ENCODE assay signal across 8 cellular contexts in the genomic region with DNA sequence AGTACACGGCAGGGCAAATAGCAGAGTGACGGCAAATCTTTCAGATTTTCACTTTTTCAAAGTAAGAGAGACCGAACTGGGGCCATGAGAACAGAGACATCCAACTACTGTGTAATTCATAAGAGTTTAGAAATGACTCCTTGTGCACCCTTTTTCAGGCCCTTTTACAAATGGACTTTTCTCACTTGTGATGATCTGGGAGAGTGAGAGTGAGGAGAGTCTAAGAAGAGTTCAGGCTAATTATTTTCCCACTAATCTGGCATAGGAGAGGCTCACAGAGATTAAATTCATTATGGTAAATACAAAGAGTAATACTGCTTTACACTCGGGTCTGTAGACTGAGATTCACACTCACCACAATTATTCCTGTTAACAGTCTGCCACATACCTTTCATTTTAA. TPM values are rescaled to one million over a fixed set of nuclear protein-coding genes. Genes with fewer than 3 reads are reported as not detected.
DNase-seq lines count a peak whose midpoint lies in the region; ATAC-seq and TF ChIP-seq lines count a peak whose summit lies in the region.

No MANE protein-coding gene starts in this region.

- peak overlapping the region; percentile 32; the same call in 1 of the 2 replicates for H3K27ac ChIP-seq in GM23338 (ENCODE audit: low read depth)
- H3K27ac ChIP-seq in Panc1 (ENCODE audit: low read length): peak overlapping the region; percentile 94
- H3K27ac ChIP-seq in psoas muscle: peak overlapping the region; percentile 96
- no peak overlapping the region for H3K27ac ChIP-seq in aorta (ENCODE audit: low read depth in 1 of 2, low read length in 2 of 2)

- H3K79me2 ChIP-seq in GM23338 (replicated peaks; ENCODE audit: insufficient read depth): peaks cover 37% of the 10 kb centered on the region

- in situ Hi-C loops in Panc1 (cut with HindIII; ENCODE audit: low pct_unique_long_range_greater_than_20kb, low sequenced_read_pairs): no loop called here

- H3K4me3 Mint-ChIP-seq in GM23338: peak overlapping the region; percentile 98

- H4K20me1 ChIP-seq in GM23338 (replicated peaks; ENCODE audit: insufficient read depth): peaks cover 29% of the 10 kb centered on the region

- H3K4me1 ChIP-seq in GM23338 (ENCODE audit: insufficient read depth) (peaks cover 18% of the 10 kb centered on the region), Panc1 (ENCODE audit: control insufficient read depth, insufficient read depth, low read length) (peaks cover 30% of the 10 kb centered on the region), psoas muscle (peaks cover 29% of the 10 kb centered on the region), aorta (ENCODE audit: control insufficient read depth in 1 of 2, insufficient read depth in 2 of 2, low read length in 2 of 2) (peaks cover 6% of the 10 kb centered on the region in 2 donors)

- DNase-seq in GM23338 (ENCODE audit: low spot score) (no peak), Panc1 (ENCODE audit: low read depth, low spot score) (no peak), epithelial cell of esophagus (ENCODE audit: low read depth) (no peak), psoas muscle (no peak), aorta (no peak), SK-N-DZ (ENCODE audit: low spot score) (no peak)
- no peak for DNase-seq in stimulated activated naive CD4-positive, alpha-beta T cell treated with Interleukin-2 at 50 U/mL for 16 hours (lab: John Stamatoyannopoulos, UW)

- BruUV-seq in Panc1 (replicated peaks; lab: Mats Ljungman, UMichigan): TSS peak; percentile 94

- CTCF ChIA-PET in Panc1 (lab: Charles Lee): no interaction called here

- WGBS in psoas muscle, 3 donors: 82 to 88% (median 82%) methylated on average over 4 of the region's 4 CpGs
- WGBS in aorta, 2 donors: 67 to 75% methylated on average over 4 of the region's 4 CpGs

- H3K36me3 ChIP-seq in GM23338 (ENCODE audit: insufficient read depth) (peaks cover 27% of the 10 kb centered on the region), Panc1 (ENCODE audit: control insufficient read depth, insufficient read depth, low read length) (peaks cover 21% of the 10 kb centered on the region), psoas muscle (ENCODE audit: insufficient read depth in 1 of 2, low read depth in 1 of 2) (peaks cover 0 to 19% of the 10 kb centered on the region in 2 donors), aorta (ENCODE audit: control insufficient read depth in 1 of 2, insufficient read depth in 2 of 2, low read length in 1 of 2) (no peaks in the 10 kb centered on the region)

- POLR2A ChIA-PET in Panc1 (lab: Charles Lee): no interaction called here

- no peaks in the 10 kb centered on the region; the same call in 2 of the 3 replicates for H3K9me3 Mint-ChIP-seq in GM23338

- H2AFZ ChIP-seq in GM23338: no peak overlapping the region

- intact Hi-C loops in Panc1 (cut with micrococcal nuclease; ENCODE audit: unreplicated experiment): no loop called here
- intact Hi-C loops in psoas muscle (cut with DNase I): no loop called here
- intact Hi-C loops in aorta (cut with DNase I): loop anchor here in 1 of 2 donors (2.0 kb wide), 1 partner anchor 68 kb away; the partner anchor contains the start of gene MAT2B

- H3K27me3 ChIP-seq in GM23338 (ENCODE audit: insufficient read depth) (no peaks in the 10 kb centered on the region), Panc1 (ENCODE audit: control insufficient read depth, insufficient read depth, low read length) (no peaks in the 10 kb centered on the region), psoas muscle (ENCODE audit: insufficient read depth in 3 of 3, low read length in 2 of 3) (no peaks in the 10 kb centered on the region), aorta (ENCODE audit: control insufficient read depth in 1 of 2, insufficient read depth in 2 of 2, low read length in 1 of 2) (no peaks in the 10 kb centered on the region)

- H3K27me3 Mint-ChIP-seq in GM23338 (ENCODE audit: insufficient read depth, low read depth, poor library complexity): peaks cover 5% of the 10 kb centered on the region

- H3K9me3 ChIP-seq in Panc1 (ENCODE audit: control insufficient read depth, insufficient read depth, low read depth, low read length) (no peaks in the 10 kb centered on the region), psoas muscle (no peaks in the 10 kb centered on the region), aorta (ENCODE audit: control insufficient read depth, low read length) (no peaks in the 10 kb centered on the region)

- no peak for TF ChIP-seq CTCF in GM23338 (conservative IDR thresholded peaks at IDR 0.05; ENCODE audit: low read depth in 2 of 2)
- TF ChIP-seq CTCF in Panc1 (IDR thresholded peaks at IDR 0.05): no peak
- TF ChIP-seq CTCF in epithelial cell of esophagus (IDR thresholded peaks at IDR 0.05; ENCODE audit: insufficient read depth, low read depth, low read length, missing control alignments): no peak
- TF ChIP-seq CTCF in psoas muscle (IDR thresholded peaks at IDR 0.05): no peak

- H3F3A ChIP-seq in GM23338 (replicated peaks; ENCODE audit: low read depth): no peaks in the 10 kb centered on the region

- no peaks in the 10 kb centered on the region for H3K9me2 ChIP-seq in GM23338 (ENCODE audit: insufficient read depth)

- no peak for ATAC-seq in GM23338
- ATAC-seq in Panc1: no peak
- ATAC-seq in psoas muscle: no peak
- no peak for ATAC-seq in aorta (ENCODE audit: low FRiP score)
- ATAC-seq in HG03521 (IDR thresholded peaks at IDR 0.05; ENCODE audit: unreplicated experiment): no peak

- H3K4me3 ChIP-seq in GM23338: peak overlapping the region; percentile 48
- H3K4me3 ChIP-seq in Panc1 (ENCODE audit: low read depth in 2 of 2, low read length in 2 of 2): peak overlapping the region; percentile 81 to 97
- peak overlapping the region; percentile 97 for H3K4me3 ChIP-seq in epithelial cell of esophagus (ENCODE audit: low read length)
- H3K4me3 ChIP-seq in psoas muscle: peak overlapping the region; percentile 94
- H3K4me3 ChIP-seq in aorta (ENCODE audit: low read length in 2 of 2): peak overlapping the region in 1 of 2 donors; percentile 16

- peaks cover 37% of the 10 kb centered on the region for H3K36me3 Mint-ChIP-seq in GM23338 (ENCODE audit: low read depth)

- H3K4me2 ChIP-seq in GM23338: peak overlapping the region; percentile 72

- peak overlapping the region; percentile 50 for H3K27ac Mint-ChIP-seq in GM23338

- peaks cover 30% of the 10 kb centered on the region; the same call in 2 of the 3 replicates for H3K4me1 Mint-ChIP-seq in GM23338

TF ChIP-seq in GM23338, 12 proteins besides CTCF, POLR2A, EP300 and RAD21 (continues in another document):
- TF ChIP-seq EZH2phosphoT487 (IDR thresholded peaks at IDR 0.05; ENCODE audit: unreplicated experiment): no peak
- TF ChIP-seq NANOG (IDR thresholded peaks at IDR 0.05; ENCODE audit: borderline replicate concordance): no peak
- no peak for TF ChIP-seq ZNF114 (CRISPR knock-in tag; IDR thresholded peaks at IDR 0.05)
- no peak for TF ChIP-seq JUNB (IDR thresholded peaks at IDR 0.05; ENCODE audit: unreplicated experiment)
- no peak for TF ChIP-seq EZH2 (IDR thresholded peaks at IDR 0.05; ENCODE audit: low read depth, unreplicated experiment)
- no peak for TF ChIP-seq ZNF331 (CRISPR knock-in tag; IDR thresholded peaks at IDR 0.05; ENCODE audit: low read depth)
- no peak for TF ChIP-seq POLR2AphosphoS5 (IDR thresholded peaks at IDR 0.05; ENCODE audit: low read depth)

RNA-seq across cellular contexts. Expression of gene CCNG1, which starts 0.9 kb away (rescaled TPM):
- 487 and 496 TPM in 2 replicates for total RNA-seq in GM23338 (2014; rRNA removed; shearing (Covaris generic))
- polyA plus RNA-seq in GM23338 (2016; fragmentation: Nextera tagmentation; extraction: Ambion mirVana): 431 and 489 TPM in 2 replicates
- total RNA-seq in Panc1 (2021; ENCODE audit: unreplicated experiment): 117 TPM
- 53.0 TPM for polyA plus RNA-seq in Panc1 (2012; ENCODE audit: insufficient read length)
- total RNA-seq in psoas muscle: 100 to 1,000 TPM in 3 of 4 donors, 10 to 100 TPM in 1; 91.2 to 120 (median 109) TPM
- 100 to 1,000 TPM in 2 of 3 donors, 10 to 100 TPM in 1; 74.0 to 145 (median 132) TPM for polyA plus RNA-seq in psoas muscle
- total RNA-seq in aorta: 100 to 1,000 TPM; 101 to 108 TPM
- polyA plus RNA-seq in aorta: 100 to 1,000 TPM in 1 of 2 donors, 10 to 100 TPM in 1; 68.4 to 185 TPM
- polyA plus RNA-seq in SK-N-DZ (2014; cell fraction: cytosol; rRNA removed): 85.2 and 90.3 TPM in 2 replicates
- 47.7 and 57.7 TPM in 2 replicates for polyA plus RNA-seq in SK-N-DZ (2014; cell fraction: nucleus; rRNA removed)

RNA-seq across cellular contexts. Expression of gene NUDCD2, which starts 23.4 kb away (rescaled TPM):
- total RNA-seq in GM23338 (2014; rRNA removed; shearing (Covaris generic)): 14.6 and 23.2 TPM in 2 replicates
- polyA plus RNA-seq in GM23338 (2016; fragmentation: Nextera tagmentation; extraction: Ambion mirVana) (112 and 123 TPM in 2 replicates), psoas muscle (10 to 100 TPM in 1 of 3 donors, 1 to 10 TPM in 2; 3.8 to 18.3 (median 5.4) TPM), aorta (1 to 10 TPM; 7.7 to 9.1 TPM)
- total RNA-seq in Panc1 (2021; ENCODE audit: unreplicated experiment) (58.6 TPM), psoas muscle (10 to 100 TPM; 13.6 to 26.3 (median 16.7) TPM), aorta (10 to 100 TPM; 14.5 to 20.7 TPM)
- 57.1 TPM for polyA plus RNA-seq in Panc1 (2012; ENCODE audit: insufficient read length)
- polyA plus RNA-seq in SK-N-DZ (2014; cell fraction: cytosol; rRNA removed): 31.3 and 36.0 TPM in 2 replicates
- polyA plus RNA-seq in SK-N-DZ (2014; cell fraction: nucleus; rRNA removed): 31.5 and 31.6 TPM in 2 replicates

RNA-seq across cellular contexts. Expression of gene HMMR, which starts 23.9 kb away (rescaled TPM):
- 54.8 and 77.9 TPM in 2 replicates for total RNA-seq in GM23338 (2014; rRNA removed; shearing (Covaris generic))
- polyA plus RNA-seq in GM23338 (2016; fragmentation: Nextera tagmentation; extraction: Ambion mirVana) (120 and 163 TPM in 2 replicates), psoas muscle (under 1 TPM; 0.23 to 0.93 (median 0.45) TPM), aorta (under 1 TPM in 1 of 2 donors, not detected in 1; 0.75 TPM)
- total RNA-seq in Panc1 (2021; ENCODE audit: unreplicated experiment) (42.5 TPM), psoas muscle (1 to 10 TPM in 1 of 4 donors, under 1 TPM in 3; 0.14 to 1.4 (median 0.65) TPM), aorta (1 to 10 TPM in 1 of 2 donors, not detected in 1; 2.2 TPM)
- 10.5 TPM for polyA plus RNA-seq in Panc1 (2012; ENCODE audit: insufficient read length)
- polyA plus RNA-seq in SK-N-DZ (2014; cell fraction: cytosol; rRNA removed): 105 and 107 TPM in 2 replicates
- polyA plus RNA-seq in SK-N-DZ (2014; cell fraction: nucleus; rRNA removed): 60.4 and 93.4 TPM in 2 replicates

Comparison
In these comparisons a context has a peak if more than half of its experiments do, and no peak if none do; other contexts are left out.
1. H3K27ac ChIP-seq: peak in GM23338 (single experiment), Panc1 (single experiment) and psoas muscle (single experiment); none in aorta (0 of 2).
2. RNA of gene HMMR, which starts 23.9 kb away (total RNA-seq): 54.8 to 77.9 TPM in GM23338 and 42.5 TPM in Panc1 (single experiment); 2.2 TPM in aorta and 0.14 to 1.4 TPM in psoas muscle; every median in the first group is over 10 times any median in the second.